In the genomic region with DNA sequence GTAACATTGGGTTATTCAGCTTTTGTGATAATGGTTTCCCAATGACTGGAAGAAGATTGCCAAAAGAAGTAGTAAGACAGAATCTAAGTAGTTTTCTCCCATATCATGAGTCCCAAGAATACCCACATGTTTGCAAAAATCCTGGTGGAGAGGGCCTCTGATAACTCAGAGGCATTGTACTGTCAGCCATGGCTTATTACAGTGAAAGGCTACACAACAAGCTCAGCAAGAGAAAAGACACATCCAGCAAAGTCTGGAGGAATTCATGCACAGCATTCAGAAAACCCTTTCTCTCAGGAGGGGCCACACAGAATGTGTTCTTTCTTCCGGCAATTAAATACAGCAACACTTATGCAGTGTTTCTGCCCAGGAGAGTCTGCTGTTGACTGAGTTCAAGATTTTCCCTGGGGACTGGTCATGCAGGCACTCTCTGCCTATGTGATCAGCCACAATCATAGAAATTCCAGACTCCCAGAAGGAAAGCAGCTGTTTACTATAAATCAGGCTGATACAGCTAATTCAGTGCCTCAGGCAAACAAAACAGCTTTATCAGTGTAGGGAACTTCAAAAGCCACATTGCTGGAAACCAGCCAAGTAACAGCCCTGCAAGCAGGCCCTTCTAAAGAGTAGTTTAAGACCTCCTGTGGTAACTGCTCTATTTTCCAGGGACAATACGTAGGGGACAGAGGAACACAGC, we compare ENCODE assay signal across 9 cellular contexts.
DNase-seq lines count a peak whose midpoint lies in the region; ATAC-seq and TF ChIP-seq lines count a peak whose summit lies in the region.
"Had no signal": no experiment of that assay in that cellular context is flagged by ENCODE, and none has a peak within 500 bp of the region (broad histone marks: within the 10 kb centered on the region; RNA-seq: fewer than 3 reads in every experiment).

No MANE protein-coding gene starts in this region.

- H3K9me3 ChIP-seq in Panc1 (ENCODE audit: control insufficient read depth, insufficient read depth, low read depth, low read length) (no peaks in the 10 kb centered on the region), hepatocyte (ENCODE audit: low read depth) (no peaks in the 10 kb centered on the region)

- in situ Hi-C loops in Panc1 (cut with HindIII; ENCODE audit: low pct_unique_long_range_greater_than_20kb, low sequenced_read_pairs): no loop called here

- H3K4me1 ChIP-seq in Panc1 (ENCODE audit: control insufficient read depth, insufficient read depth, low read length) (no peaks in the 10 kb centered on the region), hepatocyte (ENCODE audit: insufficient read depth) (peaks cover 20% of the 10 kb centered on the region)

- H3K4me2 ChIP-seq in hepatocyte: peak overlapping the region; percentile 21

- no peak overlapping the region; the same call in 1 of the 2 replicates for H3K27ac ChIP-seq in Panc1 (ENCODE audit: low read length)
- peak overlapping the region; percentile 51 for H3K27ac ChIP-seq in hepatocyte
- H3K27ac ChIP-seq: parathyroid adenoma had no signal

- H4K20me1 ChIP-seq in hepatocyte (ENCODE audit: insufficient read depth, poor library complexity, severe bottlenecking): no peaks in the 10 kb centered on the region

- no peak overlapping the region for H2AFZ ChIP-seq in hepatocyte
- H2AFZ ChIP-seq: parathyroid adenoma had no signal

- POLR2A ChIA-PET in Panc1 (lab: Charles Lee): interaction anchor here (1.2 kb wide), 1 partner anchor 11 kb away, joined by 4 read pairs; no protein-coding TSS in a partner anchor

- intact Hi-C loops in Panc1 (cut with micrococcal nuclease; ENCODE audit: unreplicated experiment): no loop called here

- H3K9me2 ChIP-seq in hepatocyte (replicated peaks; ENCODE audit: insufficient read depth): no peaks in the 10 kb centered on the region

- H3K79me2 ChIP-seq in hepatocyte: no peaks in the 10 kb centered on the region
- H3K79me2 ChIP-seq: parathyroid adenoma had no signal

- DNase-seq in A172 (ENCODE audit: low spot score): peak; percentile 85
- DNase-seq in LNCaP clone FGC (ENCODE audit: low read depth): peak; percentile 6
- no peak for DNase-seq in Panc1 (ENCODE audit: low read depth, low spot score)
- DNase-seq in hepatocyte (ENCODE audit: low spot score): peak; percentile 68
- DNase-seq in HuH-7.5 (ENCODE audit: low spot score): no peak
- no peak for DNase-seq in dermis blood vessel endothelial cell

- TF ChIP-seq CTCF in LNCaP clone FGC (IDR thresholded peaks at IDR 0.05; ENCODE audit: control insufficient read depth, extremely low read depth, insufficient read depth) (no peak), Panc1 (IDR thresholded peaks at IDR 0.05) (no peak), hepatocyte (IDR thresholded peaks at IDR 0.05; ENCODE audit: poor library complexity) (no peak)

- 16% methylated on average over 2 of the region's 2 CpGs for WGBS in hepatocyte (ENCODE audit: low lambda C conversion rate, missing lambda C conversion rate)

- H3K36me3 ChIP-seq in Panc1 (ENCODE audit: control insufficient read depth, insufficient read depth, low read length): no peaks in the 10 kb centered on the region
- no peaks in the 10 kb centered on the region for H3K36me3 ChIP-seq in hepatocyte (replicated peaks; ENCODE audit: insufficient read depth, low read depth)

- CTCF ChIA-PET in Panc1 (lab: Charles Lee): no interaction called here

- peak; percentile 69; the same call in 1 of the 2 replicates for ATAC-seq in Panc1
- ATAC-seq in HG02981 (IDR thresholded peaks at IDR 0.05; ENCODE audit: unreplicated experiment): no peak
- no peak for ATAC-seq in GM19467 (IDR thresholded peaks at IDR 0.05; ENCODE audit: unreplicated experiment)

- H3K27me3 ChIP-seq in Panc1 (ENCODE audit: control insufficient read depth, insufficient read depth, low read length) (no peaks in the 10 kb centered on the region), hepatocyte (no peaks in the 10 kb centered on the region)

- H3K4me3 ChIP-seq in LNCaP clone FGC (ENCODE audit: low read depth, low read length) (no peak overlapping the region), Panc1 (ENCODE audit: low read depth in 2 of 2, low read length in 2 of 2) (no peak overlapping the region), hepatocyte (no peak overlapping the region)

- BruUV-seq in Panc1 (replicated peaks; lab: Mats Ljungman, UMichigan): no TSS peak

Comparison
In these comparisons a context has a peak if more than half of its experiments do, and no peak if none do; other contexts are left out.
1. DNase-seq: peak in A172 (single experiment), LNCaP clone FGC (single experiment) and hepatocyte (single experiment); none in Panc1 (single experiment), HuH-7.5 (single experiment) and dermis blood vessel endothelial cell (single experiment).